In the genomic region with DNA sequence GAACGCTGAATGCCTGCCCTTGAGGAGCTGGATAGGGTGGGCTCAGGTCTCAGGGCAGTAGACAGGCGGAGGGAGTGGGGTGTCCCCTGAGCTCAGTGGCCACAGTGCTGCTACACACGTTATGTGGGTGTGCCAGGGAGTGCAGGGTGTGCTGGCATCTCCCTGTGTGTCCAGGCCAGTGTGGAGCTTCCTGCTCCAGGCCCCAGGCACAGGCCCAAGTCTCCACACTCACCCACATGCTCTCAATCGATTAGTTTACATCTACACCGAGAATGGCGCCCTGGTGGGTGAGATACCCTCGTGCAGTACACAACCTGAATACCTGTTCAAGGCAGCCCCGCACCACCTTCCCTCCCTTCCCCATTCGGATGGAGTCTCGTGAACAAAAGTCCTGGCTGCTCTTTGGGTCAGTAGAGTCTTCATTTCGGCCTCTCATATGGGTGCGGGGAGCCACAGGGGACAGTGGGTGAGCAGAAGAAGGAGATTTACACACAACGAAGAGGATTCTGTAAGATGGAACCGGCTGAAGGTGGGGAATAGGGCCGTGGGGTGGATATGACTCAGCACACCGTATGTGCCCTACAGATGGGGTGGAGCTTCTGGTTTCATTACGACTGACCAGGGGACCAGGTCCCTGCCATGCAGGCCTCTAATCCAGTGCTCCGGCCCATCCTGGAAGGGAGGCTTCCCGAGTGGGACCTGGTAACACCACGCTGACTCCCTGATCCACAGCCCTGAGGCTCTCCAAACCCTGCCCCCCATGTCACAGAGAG, we compare ENCODE assay signal across 17 cellular contexts.
DNase-seq lines count a peak whose midpoint lies in the region; ATAC-seq and TF ChIP-seq lines count a peak whose summit lies in the region.
"Had no signal": no experiment of that assay in that cellular context is flagged by ENCODE, and none has a peak within 500 bp of the region (broad histone marks: within the 10 kb centered on the region; RNA-seq: fewer than 3 reads in every experiment).

No MANE protein-coding gene starts in this region.

- ATAC-seq in activated CD4-positive, CD25-positive, alpha-beta regulatory T cell treated with anti-CD3 and anti-CD28 coated beads, Interleukin-2, amount 50 U/mL, for 24 hours, result no peak

- H3K27me3 ChIP-seq in colonic mucosa (no peaks in the 10 kb centered on the region), HAP-1 (ENCODE audit: low read depth) (no peaks in the 10 kb centered on the region)

- H3K4me3 ChIP-seq in colonic mucosa, result no peak overlapping the region
- H3K4me3 ChIP-seq in HAP-1, result no peak overlapping the region
- H3K4me3 ChIP-seq: BLaER1 treated with 17β-estradiol and CSF1 and Interleukin-3, amounts not matched to agents 10 nM and 100 nM had no signal

- H3K9me3 Mint-ChIP-seq in osteocyte (ENCODE audit: unreplicated experiment), result no peaks in the 10 kb centered on the region
- H3K9me3 Mint-ChIP-seq: endodermal cell, immature natural killer cell had no signal

- H3K36me3 ChIP-seq in colonic mucosa (no peaks in the 10 kb centered on the region), HAP-1 (replicated peaks) (no peaks in the 10 kb centered on the region)
- H3K36me3 ChIP-seq: BLaER1 treated with 17β-estradiol and CSF1 and Interleukin-3, amounts not matched to agents 10 nM and 100 nM had no signal

- no peaks in the 10 kb centered on the region for H3K36me3 Mint-ChIP-seq in osteocyte (ENCODE audit: unreplicated experiment)
- H3K36me3 Mint-ChIP-seq: immature natural killer cell had no signal

- H3K9ac ChIP-seq in colonic mucosa (ENCODE audit: low read depth in 2 of 2, low read length in 2 of 2), result no peak overlapping the region
- H3K9ac ChIP-seq: BLaER1 treated with 17β-estradiol and CSF1 and Interleukin-3, amounts not matched to agents 10 nM and 100 nM had no signal

- TF ChIP-seq CTCF in GM10248 (IDR thresholded peaks at IDR 0.05; ENCODE audit: control extremely low read depth, extremely low read depth, low read depth, missing control alignments), result no peak
- no peak for TF ChIP-seq CTCF in colonic mucosa (IDR thresholded peaks at IDR 0.05)
- no peak for TF ChIP-seq CTCF in osteocyte (IDR thresholded peaks at IDR 0.05)

- no peaks in the 10 kb centered on the region for H3K27me3 Mint-ChIP-seq in osteocyte (ENCODE audit: unreplicated experiment)

- intact Hi-C loops in colonic mucosa (cut with DNase I), result no loop called here

- POLR2A ChIA-PET in GM10248 (lab: Yijun Ruan, JAX), result no interaction called here

- peaks cover 59% of the 10 kb centered on the region for H3K4me1 Mint-ChIP-seq in osteocyte (ENCODE audit: unreplicated experiment)
- H3K4me1 Mint-ChIP-seq: endodermal cell, immature natural killer cell had no signal

- H3K27ac Mint-ChIP-seq in osteocyte (ENCODE audit: unreplicated experiment), result peak overlapping the region; percentile 57
- H3K27ac Mint-ChIP-seq: endodermal cell, immature natural killer cell had no signal

- DNase-seq in GM10248 (ENCODE audit: extremely low spot score), result peak; percentile 57
- DNase-seq in HT-29 (ENCODE audit: low spot score), result peak; percentile 31
- DNase-seq in colonic mucosa, result no peak
- DNase-seq in osteocyte (ENCODE audit: extremely low spot score, unreplicated experiment), result no peak
- DNase-seq in HAP-1 (ENCODE audit: low spot score in 2 of 2), result no peak
- no peak for DNase-seq in activated CD4-positive, CD25-positive, alpha-beta regulatory T cell treated with anti-CD3 and anti-CD28 coated beads, Interleukin-2, amount 50 U/mL, for 72 hours
- DNase-seq in NCI-H2029 (lab: John Stamatoyannopoulos, UW), result no peak
- DNase-seq: activated CD4-positive, alpha-beta T cell treated with anti-CD3 and anti-CD28 coated beads, Interleukin-2, amount 50 U/mL, for 48 hours; activated gamma-delta T cell; endodermal cell; immature natural killer cell; NCI-H146; NCI-H526 treated with DMSO at 0.1 percent for 48 hours; Right ventricle myocardium superior; stimulated activated CD4-positive, alpha-beta T cell treated with anti-CD3 and anti-CD28 coated beads, Interleukin-2, amount 100 ng/mL, for 24 hours had no signal

- H3K27ac ChIP-seq in colonic mucosa, result peak overlapping the region; percentile 28

- no peak overlapping the region for H3K4me3 Mint-ChIP-seq in osteocyte (ENCODE audit: unreplicated experiment)
- H3K4me3 Mint-ChIP-seq: endodermal cell, immature natural killer cell had no signal

- H3K9me3 ChIP-seq in colonic mucosa (no peaks in the 10 kb centered on the region), HAP-1 (no peaks in the 10 kb centered on the region)
- H3K9me3 ChIP-seq: BLaER1 treated with 17β-estradiol and CSF1 and Interleukin-3, amounts not matched to agents 10 nM and 100 nM had no signal

- H3K4me1 ChIP-seq in colonic mucosa (no peaks in the 10 kb centered on the region), HAP-1 (no peaks in the 10 kb centered on the region)

- in situ Hi-C loops in HAP-1 (cut with MboI; ENCODE audit: low sequenced_read_pairs), result no loop called here

- CTCF ChIA-PET in GM10248 (lab: Yijun Ruan, JAX), result no interaction called here

Comparison
In these comparisons a context has a peak if more than half of its experiments do, and no peak if none do; other contexts are left out.
1. DNase-seq: peak in GM10248 (single experiment) and HT-29 (single experiment); none in colonic mucosa (single experiment), osteocyte (single experiment), HAP-1 (0 of 2), activated CD4-positive, CD25-positive, alpha-beta regulatory T cell treated with anti-CD3 and anti-CD28 coated beads, Interleukin-2, amount 50 U/mL, for 72 hours (single experiment) and NCI-H2029 (single experiment).